ENCODE assay signal across 28 cellular contexts in the genomic region with DNA sequence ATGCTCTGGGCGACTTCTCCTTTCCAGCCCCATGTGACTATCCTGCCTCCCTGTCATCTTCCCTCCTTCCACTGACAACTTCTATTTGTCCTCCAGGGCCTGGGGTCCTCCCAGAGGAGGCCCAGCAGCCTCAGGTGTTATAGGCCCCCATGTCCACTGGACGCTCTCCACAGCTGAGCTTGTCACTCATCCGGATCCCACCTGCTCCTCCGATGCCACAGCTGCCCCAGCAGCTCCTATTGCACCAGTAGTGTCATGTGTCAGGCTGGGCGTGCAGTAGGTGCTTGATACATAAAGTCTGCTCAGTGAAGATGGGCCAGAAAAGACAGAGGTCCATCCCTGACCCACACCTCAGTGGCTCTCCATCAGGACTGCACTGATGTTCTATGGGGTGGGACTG.
A peak's percentile ranks its signal among the peaks of the same experiment; 100 is the strongest.
DNase-seq lines count a peak whose midpoint lies in the region; TF ChIP-seq lines count a peak whose summit lies in the region.
"Had no signal": no experiment of that assay in that cellular context is flagged by ENCODE, and none has a peak within 500 bp of the region (broad histone marks: within the 10 kb centered on the region; RNA-seq: fewer than 3 reads in every experiment).

No MANE protein-coding gene starts in this region.

- H3K4me3 Mint-ChIP-seq in nephron = peak overlapping the region in 1 of 3 experiments; percentile 35
- H3K4me3 Mint-ChIP-seq: B cell; CD8-positive, alpha-beta T cell had no signal

- H3K9me3 Mint-ChIP-seq in nephron = no peaks in the 10 kb centered on the region
- H3K9me3 Mint-ChIP-seq: CD8-positive, alpha-beta T cell had no signal

- peak overlapping the region; percentile 46 to 89 (median 86) for H3K27ac Mint-ChIP-seq in nephron
- H3K27ac Mint-ChIP-seq: B cell; CD8-positive, alpha-beta T cell had no signal

- H3K36me3 Mint-ChIP-seq in nephron (ENCODE audit: low read depth) = no peaks in the 10 kb centered on the region
- H3K36me3 Mint-ChIP-seq: CD8-positive, alpha-beta T cell had no signal

- TF ChIP-seq CTCF in coronary artery (IDR thresholded peaks at IDR 0.05) (no peak), nephron (IDR thresholded peaks at IDR 0.05; ENCODE audit: unreplicated experiment in 3 of 3) (no peak)

- H3K27me3 Mint-ChIP-seq in nephron (ENCODE audit: low read depth) = peaks cover 24% of the 10 kb centered on the region

- H3K4me1 Mint-ChIP-seq in nephron = peaks cover 46% of the 10 kb centered on the region
- H3K4me1 Mint-ChIP-seq: B cell had no signal

- DNase-seq in NCI-H2107 treated with DMSO at 0.1 percent for 48 hours (lab: John Stamatoyannopoulos, UW; ENCODE audit: unreplicated experiment) (peak; percentile 51), NCI-H2107 (lab: John Stamatoyannopoulos, UW) (no peak), NCI-H524 treated with DMSO at 0.1 percent for 48 hours (lab: John Stamatoyannopoulos, UW) (peak; percentile 56), coronary artery (ENCODE audit: low spot score) (peak; percentile 36), SK-N-DZ (ENCODE audit: low spot score) (no peak), D341Med (ENCODE audit: low spot score) (no peak), superior temporal gyrus (ENCODE audit: extremely low spot score) (no peak)
- DNase-seq: Caco-2, DMS 273 treated with DMSO at 0.1 percent for 48 hours, DMS79, EL, GDM1, IMR-90, KG1, MG63, NCI-H1105 treated with DMSO at 0.1 percent for 48 hours, NCI-H146, NCI-H1930, NCI-H345, NCI-H526 treated with DMSO at 0.1 percent for 48 hours, SIG-M5 had no signal

- H3K27ac ChIP-seq in coronary artery = no peak overlapping the region
- H3K27ac ChIP-seq: 22Rv1, C4-2B, RWPE1 had no signal

- H3K4me3 ChIP-seq in coronary artery = no peak overlapping the region
- H3K4me3 ChIP-seq: GM12878, MG63 had no signal

Comparison
In these comparisons a context has a peak if more than half of its experiments do, and no peak if none do; other contexts are left out.
1. DNase-seq: peak in NCI-H2107 treated with DMSO at 0.1 percent for 48 hours (single experiment), NCI-H524 treated with DMSO at 0.1 percent for 48 hours (single experiment) and coronary artery (single experiment); none in NCI-H2107 (single experiment), SK-N-DZ (single experiment), D341Med (single experiment) and superior temporal gyrus (single experiment).